In the genomic region with DNA sequence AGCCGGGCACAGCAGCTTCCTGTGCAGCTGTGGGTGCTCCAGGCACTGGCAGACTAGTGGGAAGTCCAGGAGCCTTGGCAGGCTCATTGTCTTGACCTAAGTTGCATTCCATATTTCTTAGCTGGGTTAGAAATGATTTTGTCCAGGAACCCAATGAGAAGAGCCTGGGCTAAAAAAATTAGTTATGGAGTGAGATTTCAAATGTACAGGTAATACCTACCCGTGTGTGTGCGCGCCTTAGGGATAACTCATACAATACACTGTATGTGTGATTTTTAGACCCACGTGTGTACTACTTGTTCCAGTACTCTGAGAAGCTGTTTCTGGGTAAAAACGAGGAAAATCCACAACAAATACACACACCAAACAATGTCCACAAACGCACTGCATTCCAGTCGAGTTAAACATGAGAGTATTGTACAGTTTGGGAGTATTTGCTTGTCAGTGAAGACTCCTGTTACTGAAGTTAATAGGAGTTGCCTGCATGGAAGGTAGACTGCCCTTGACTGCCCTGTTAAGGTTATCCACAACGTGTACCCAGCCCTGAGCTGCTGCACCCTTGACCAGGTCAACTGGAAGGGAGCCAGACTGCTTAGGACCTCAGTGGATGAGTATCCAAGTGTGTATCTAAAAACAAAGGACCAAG, we compare ENCODE assay signal across 8 cellular contexts. TPM values are rescaled to one million over a fixed set of nuclear protein-coding genes. Genes with fewer than 3 reads are reported as not detected.
DNase-seq lines count a peak whose midpoint lies in the region; ATAC-seq and TF ChIP-seq lines count a peak whose summit lies in the region.

No MANE protein-coding gene starts in this region.

- peak overlapping the region; percentile 86 for H3K27ac Mint-ChIP-seq in mesothelial cell of epicardium

- intact Hi-C loops in left ventricle myocardium inferior (cut with micrococcal nuclease) = no loop called here
- intact Hi-C loops in left ventricle myocardium superior (cut with micrococcal nuclease) = no loop called here

- H3K4me3 Mint-ChIP-seq in mesothelial cell of epicardium = peak overlapping the region; percentile 88

- no peaks in the 10 kb centered on the region for H3K9me3 Mint-ChIP-seq in mesothelial cell of epicardium

- H3K9me3 ChIP-seq in left ventricle myocardium inferior (replicated peaks) = no peaks in the 10 kb centered on the region

- no peaks in the 10 kb centered on the region for H3K27me3 ChIP-seq in left ventricle myocardium inferior (ENCODE audit: low read depth)

- H3K4me3 ChIP-seq in left ventricle myocardium inferior (peak overlapping the region; percentile 82), cardiac fibroblast (replicated peaks in 1 of 2; ENCODE audit: low read depth in 2 of 2, low read length in 2 of 2) (peak overlapping the region; percentile 75 to 83)

- peaks cover 12% of the 10 kb centered on the region for H3K27me3 Mint-ChIP-seq in mesothelial cell of epicardium (ENCODE audit: low read depth)

- peaks cover 24% of the 10 kb centered on the region for H3K4me1 ChIP-seq in left ventricle myocardium inferior

- TF ChIP-seq CTCF in left ventricle myocardium inferior (IDR thresholded peaks at IDR 0.05; ENCODE audit: borderline replicate concordance) (no peak), cardiac fibroblast (IDR thresholded peaks at IDR 0.05; ENCODE audit: low read depth, low read length) (no peak), mesothelial cell of epicardium (IDR thresholded peaks at IDR 0.05; ENCODE audit: unreplicated experiment) (no peak)

- no peak for ATAC-seq in left ventricle myocardium superior
- no peak for ATAC-seq in HG03521 (IDR thresholded peaks at IDR 0.05; ENCODE audit: unreplicated experiment)
- no peak for ATAC-seq in HG02970 (IDR thresholded peaks at IDR 0.05; ENCODE audit: low FRiP score, unreplicated experiment)
- ATAC-seq in HG02678 (IDR thresholded peaks at IDR 0.05; ENCODE audit: unreplicated experiment) = no peak

- peaks cover 7% of the 10 kb centered on the region for H3K36me3 Mint-ChIP-seq in mesothelial cell of epicardium

- H3K4me1 Mint-ChIP-seq in mesothelial cell of epicardium = peaks cover 37% of the 10 kb centered on the region

- DNase-seq in left ventricle myocardium inferior (no peak), left ventricle myocardium superior (no peak), cardiac fibroblast (ENCODE audit: low read depth in 2 of 2) (no peak), mesothelial cell of epicardium (ENCODE audit: low spot score in 2 of 2, unreplicated experiment in 2 of 2) (no peak), NCI-H128 (lab: John Stamatoyannopoulos, UW; ENCODE audit: unreplicated experiment) (no peak)

- H3K36me3 ChIP-seq in left ventricle myocardium inferior = peaks cover 3% of the 10 kb centered on the region

- peak overlapping the region; percentile 77 for H3K27ac ChIP-seq in left ventricle myocardium inferior (replicated peaks)

RNA-seq across cellular contexts. Expression of gene PAQR8, which starts 1.4 kb away (rescaled TPM):
- 2.0 TPM for total RNA-seq in left ventricle myocardium inferior
- 1.8 TPM for total RNA-seq in left ventricle myocardium superior
- total RNA-seq in mesothelial cell of epicardium = 9.5 to 9.7 TPM (median 9.5 TPM) in 3 replicates

RNA-seq across cellular contexts. Expression of gene EFHC1, which starts 56.8 kb away (rescaled TPM):
- total RNA-seq in left ventricle myocardium inferior = 5.7 TPM
- total RNA-seq in left ventricle myocardium superior = 6.2 TPM
- 33.0 to 36.1 TPM (median 34.4 TPM) in 3 replicates for total RNA-seq in mesothelial cell of epicardium
